1 cellular context compared by ENCODE assay signal in genomic region chr5:74497706-74498105, GRCh38.
TF ChIP-seq lines count a peak whose summit lies in the region.

No MANE protein-coding gene starts in this region.

TF ChIP-seq in HEK293T, 16 proteins besides CTCF, POLR2A, EP300 and RAD21 (continued from another document):
- TF ChIP-seq HDGF (IDR thresholded peaks at IDR 0.05; ENCODE audit: borderline replicate concordance) = no peak
